ENCODE assay signal across 1 cellular context in genomic region chr10:21742740-21743412, GRCh38.
TF ChIP-seq lines count a peak whose summit lies in the region.

No MANE protein-coding gene starts in this region.

TF ChIP-seq in liver, 16 proteins besides CTCF, POLR2A, EP300 and RAD21 (continued from another document):
- no peak for TF ChIP-seq REST (IDR thresholded peaks at IDR 0.05)
